ENCODE assay signal across 8 cellular contexts in the genomic region with DNA sequence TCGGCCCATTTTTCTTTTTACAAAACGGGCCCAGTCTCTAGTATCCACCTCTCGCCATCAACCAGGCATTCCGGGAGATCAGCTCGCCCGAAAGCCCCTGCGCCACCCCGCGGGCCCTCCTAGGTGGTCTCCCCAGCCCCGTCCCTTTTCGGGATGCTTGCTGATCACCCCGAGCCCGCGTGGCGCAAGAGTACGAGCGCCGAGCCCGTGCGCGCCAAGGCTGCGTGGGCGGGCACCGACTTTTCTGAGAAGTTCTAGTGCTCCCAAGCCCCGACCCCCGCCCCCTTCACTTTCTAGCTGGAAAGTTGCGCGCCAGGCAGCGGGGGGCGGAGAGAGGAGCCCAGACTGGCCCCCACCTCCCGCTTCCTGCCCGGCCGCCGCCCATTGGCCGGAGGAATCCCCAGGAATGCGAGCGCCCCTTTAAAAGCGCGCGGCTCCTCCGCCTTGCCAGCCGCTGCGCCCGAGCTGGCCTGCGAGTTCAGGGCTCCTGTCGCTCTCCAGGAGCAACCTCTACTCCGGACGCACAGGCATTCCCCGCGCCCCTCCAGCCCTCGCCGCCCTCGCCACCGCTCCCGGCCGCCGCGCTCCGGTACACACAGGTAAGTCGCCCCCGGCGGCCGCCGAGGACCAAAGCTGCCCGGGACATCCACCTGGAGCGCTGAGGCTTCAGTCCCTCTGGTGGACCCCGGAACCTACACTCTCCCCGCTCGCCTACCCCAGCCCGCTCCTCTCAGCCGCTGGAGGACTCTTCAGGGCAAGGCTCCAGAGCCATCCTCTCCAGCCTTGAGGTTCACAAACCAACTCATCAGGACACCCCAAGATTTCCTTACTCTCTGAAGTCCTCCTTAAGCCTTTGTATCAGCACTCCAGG. TPM values are rescaled to one million over a fixed set of nuclear protein-coding genes. Genes with fewer than 3 reads are reported as not detected.
DNase-seq lines count a peak whose midpoint lies in the region; ATAC-seq, FAIRE-seq and TF ChIP-seq lines count a peak whose summit lies in the region.

Gene THBS1, plus strand, starts transcription at position 450 of the 871 bp plus-strand sequence. CDS start 779 bp downstream, outside the sequence.

- H3K9me3 ChIP-seq in OCI-LY7 (ENCODE audit: low read length), result no peaks in the 10 kb centered on the region

- DNase-seq in GM12892 (ENCODE audit: insufficient read length) (peak; percentile 6), WTC11 (ENCODE audit: low spot score) (peak; percentile 96), cortex of kidney (lab: John Stamatoyannopoulos, UW) (peak; percentile 35), left lobe of liver (ENCODE audit: low spot score) (peak; percentile 70), OCI-LY7 (ENCODE audit: low spot score) (no peak)
- peak; percentile 46 for DNase-seq in stimulated activated CD4-positive, alpha-beta T cell treated with anti-CD3 and anti-CD28 coated beads, Interleukin-4, amount 100 ng/mL, for 1 hour

- peaks cover 16% of the 10 kb centered on the region for H3K27me3 Mint-ChIP-seq in WTC11 (ENCODE audit: low read depth)

- no peaks in the 10 kb centered on the region for H3K4me1 ChIP-seq in OCI-LY7 (ENCODE audit: insufficient read depth, low read length, poor library complexity, severe bottlenecking)

- H3K79me2 ChIP-seq in OCI-LY7 (ENCODE audit: insufficient read depth, low read depth, low read length), result no peaks in the 10 kb centered on the region

- no peaks in the 10 kb centered on the region for H3K9me2 ChIP-seq in OCI-LY7 (ENCODE audit: insufficient read depth, low read length)

- TF ChIP-seq CTCF in WTC11 (IDR thresholded peaks at IDR 0.05) (no peak), OCI-LY7 (conservative IDR thresholded peaks at IDR 0.05; ENCODE audit: low read length) (no peak)

- peak within 1 kb of the TSS; percentile 99 for H3K27ac Mint-ChIP-seq in WTC11

- H4K20me1 ChIP-seq in OCI-LY7 (ENCODE audit: insufficient read depth, low read length), result no peaks in the 10 kb centered on the region

- CTCF ChIA-PET in WTC11 (lab: Charles Lee), result interaction anchor here (0.6 to 5.4 kb wide), 41 partner anchors 18 to 1126 kb away, joined by 3 to 44 read pairs (median 5); partner anchors contain the start of gene FAM98B
- CTCF ChIA-PET in OCI-LY7 (lab: Charles Lee; ENCODE audit: unreplicated experiment), result interaction anchor here (0.7 kb wide), 1 partner anchor 49 kb away, joined by 3 read pairs; no protein-coding TSS in a partner anchor

- H3K9me3 Mint-ChIP-seq in WTC11, result no peaks in the 10 kb centered on the region

- intact Hi-C loops in OCI-LY7 (cut with micrococcal nuclease; ENCODE audit: unreplicated experiment), result loop anchor here (5.0 kb wide), 1 partner anchor 764 kb away; no protein-coding TSS in a partner anchor

- H3K4me3 Mint-ChIP-seq in WTC11, result peak within 1 kb of the TSS; percentile 87

- H2AFZ ChIP-seq in OCI-LY7 (ENCODE audit: low read length), result no peak within 1 kb of the TSS

- BruUV-seq in OCI-LY7 (replicated peaks; lab: Mats Ljungman, UMichigan), result no TSS peak

- no peak within 1 kb of the TSS for H3K27ac ChIP-seq in OCI-LY7 (ENCODE audit: low read depth, low read length, poor library complexity, severe bottlenecking)

- no peak for FAIRE-seq in GM12892 (lab: Jason Lieb, UNC)

- peaks cover 32% of the 10 kb centered on the region for H3K36me3 Mint-ChIP-seq in WTC11

- POLR2A ChIA-PET in WTC11 (lab: Charles Lee), result interaction anchor here (0.5 to 3.1 kb wide), 30 partner anchors 14 to 1126 kb away, joined by 3 to 31 read pairs (median 3); partner anchors contain the start of genes FAM98B and IVD
- POLR2A ChIA-PET in OCI-LY7 (lab: Charles Lee), result no interaction called here

- no peaks in the 10 kb centered on the region for H3K36me3 ChIP-seq in OCI-LY7 (ENCODE audit: insufficient read depth, low read length)

- no peak for TF ChIP-seq POLR2A in GM12892 (IDR thresholded peaks at IDR 0.05; ENCODE audit: low read depth, low read length)

- no peak within 1 kb of the TSS for H3K4me2 ChIP-seq in OCI-LY7 (ENCODE audit: low read length)

- ATAC-seq in HG03354 (IDR thresholded peaks at IDR 0.05; ENCODE audit: poor library complexity, severe bottlenecking, unreplicated experiment) (peak; percentile 30), WTC11 (peak; percentile 69), left lobe of liver (peak; percentile 41), HG03039 (IDR thresholded peaks at IDR 0.05; ENCODE audit: unreplicated experiment) (no peak)

- peaks cover 28% of the 10 kb centered on the region for H3K4me1 Mint-ChIP-seq in WTC11

- no peak within 1 kb of the TSS for H3K4me3 ChIP-seq in OCI-LY7 (ENCODE audit: low read depth, low read length, poor library complexity, severe bottlenecking)

TF ChIP-seq in WTC11, 78 proteins besides CTCF, POLR2A, EP300 and RAD21 (continues in another document):
- 0 out of 2 replicates have a peak, but pooled peaks have one; percentile 8 for TF ChIP-seq USF1 (CRISPR knock-in tag; IDR thresholded peaks at IDR 0.05)
- TF ChIP-seq, protein P1, sequence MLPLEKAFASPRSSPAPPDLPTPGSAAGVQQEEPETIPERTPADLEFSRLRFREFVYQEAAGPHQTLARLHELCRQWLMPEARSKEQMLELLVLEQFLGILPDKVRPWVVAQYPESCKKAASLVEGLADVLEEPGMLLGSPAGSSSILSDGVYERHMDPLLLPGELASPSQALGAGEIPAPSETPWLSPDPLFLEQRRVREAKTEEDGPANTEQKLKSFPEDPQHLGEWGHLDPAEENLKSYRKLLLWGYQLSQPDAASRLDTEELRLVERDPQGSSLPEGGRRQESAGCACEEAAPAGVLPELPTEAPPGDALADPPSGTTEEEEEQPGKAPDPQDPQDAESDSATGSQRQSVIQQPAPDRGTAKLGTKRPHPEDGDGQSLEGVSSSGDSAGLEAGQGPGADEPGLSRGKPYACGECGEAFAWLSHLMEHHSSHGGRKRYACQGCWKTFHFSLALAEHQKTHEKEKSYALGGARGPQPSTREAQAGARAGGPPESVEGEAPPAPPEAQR (CRISPR knock-in tag; IDR thresholded peaks at IDR 0.05), result no peak
- peak; percentile 85; the same call in 1 of the 2 replicates for TF ChIP-seq NFATC4 (CRISPR knock-in tag; IDR thresholded peaks at IDR 0.05)
- no peak for TF ChIP-seq NR2C2 (CRISPR knock-in tag; IDR thresholded peaks at IDR 0.05)
- TF ChIP-seq, protein P2, sequence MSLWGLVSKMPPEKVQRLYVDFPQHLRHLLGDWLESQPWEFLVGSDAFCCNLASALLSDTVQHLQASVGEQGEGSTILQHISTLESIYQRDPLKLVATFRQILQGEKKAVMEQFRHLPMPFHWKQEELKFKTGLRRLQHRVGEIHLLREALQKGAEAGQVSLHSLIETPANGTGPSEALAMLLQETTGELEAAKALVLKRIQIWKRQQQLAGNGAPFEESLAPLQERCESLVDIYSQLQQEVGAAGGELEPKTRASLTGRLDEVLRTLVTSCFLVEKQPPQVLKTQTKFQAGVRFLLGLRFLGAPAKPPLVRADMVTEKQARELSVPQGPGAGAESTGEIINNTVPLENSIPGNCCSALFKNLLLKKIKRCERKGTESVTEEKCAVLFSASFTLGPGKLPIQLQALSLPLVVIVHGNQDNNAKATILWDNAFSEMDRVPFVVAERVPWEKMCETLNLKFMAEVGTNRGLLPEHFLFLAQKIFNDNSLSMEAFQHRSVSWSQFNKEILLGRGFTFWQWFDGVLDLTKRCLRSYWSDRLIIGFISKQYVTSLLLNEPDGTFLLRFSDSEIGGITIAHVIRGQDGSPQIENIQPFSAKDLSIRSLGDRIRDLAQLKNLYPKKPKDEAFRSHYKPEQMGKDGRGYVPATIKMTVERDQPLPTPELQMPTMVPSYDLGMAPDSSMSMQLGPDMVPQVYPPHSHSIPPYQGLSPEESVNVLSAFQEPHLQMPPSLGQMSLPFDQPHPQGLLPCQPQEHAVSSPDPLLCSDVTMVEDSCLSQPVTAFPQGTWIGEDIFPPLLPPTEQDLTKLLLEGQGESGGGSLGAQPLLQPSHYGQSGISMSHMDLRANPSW (CRISPR knock-in tag; conservative IDR thresholded peaks at IDR 0.05; ENCODE audit: low read depth), result 0 out of 2 replicates have a peak, but pooled peaks have one; percentile 50
- TF ChIP-seq, protein P3, sequence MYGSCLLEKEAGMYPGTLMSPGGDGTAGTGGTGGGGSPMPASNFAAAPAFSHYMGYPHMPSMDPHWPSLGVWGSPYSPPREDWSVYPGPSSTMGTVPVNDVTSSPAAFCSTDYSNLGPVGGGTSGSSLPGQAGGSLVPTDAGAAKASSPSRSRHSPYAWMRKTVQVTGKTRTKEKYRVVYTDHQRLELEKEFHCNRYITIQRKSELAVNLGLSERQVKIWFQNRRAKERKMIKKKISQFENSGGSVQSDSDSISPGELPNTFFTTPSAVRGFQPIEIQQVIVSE (CRISPR knock-in tag; IDR thresholded peaks at IDR 0.05; ENCODE audit: borderline replicate concordance), result no peak; the same call in 1 of the 2 replicates
- peak; percentile 29; the same call in 1 of the 2 replicates for TF ChIP-seq USF2 (CRISPR knock-in tag; IDR thresholded peaks at IDR 0.05)
- no peak for TF ChIP-seq JAZF1 (CRISPR knock-in tag; IDR thresholded peaks at IDR 0.05)
- TF ChIP-seq NR3C1 (CRISPR knock-in tag; conservative IDR thresholded peaks at IDR 0.05; ENCODE audit: low read depth), result 0 out of 2 replicates have a peak, but pooled peaks have one; percentile 47

RNA-seq across cellular contexts. Expression of gene THBS1, which starts in this region (rescaled TPM):
- polyA plus RNA-seq in GM12892 (2012; ENCODE audit: missing spikeins), result 0.23 TPM
- total RNA-seq in WTC11 (2021) (37.1 to 41.4 TPM (median 41.2 TPM) in 3 replicates), left lobe of liver (20.1 TPM), OCI-LY7 (2022) (0.51 and 1.3 TPM in 2 replicates)
- not detected in 2 replicates for total RNA-seq in OCI-LY7 (2014; rRNA removed; shearing (Covaris generic))
